ENCODE assay signal across 23 cellular contexts in genomic region chr11:43734256-43734655, GRCh38.
"Had no signal": no experiment of that assay in that cellular context is flagged by ENCODE, and none has a peak within 500 bp of the region (broad histone marks: within the 10 kb centered on the region; RNA-seq: fewer than 3 reads in every experiment).

No MANE protein-coding gene starts in this region.

- H3K27me3 Mint-ChIP-seq: memory B cell, naive B cell had no signal

- H3K4me3 ChIP-seq: coronary artery, dorsolateral prefrontal cortex, esophagus muscularis mucosa, gastroesophageal sphincter, heart left ventricle, hepatocyte, left lung, lower lobe of right lung had no signal

- H2AFZ ChIP-seq: hepatocyte had no signal

- DNase-seq: dermis blood vessel endothelial cell; dorsolateral prefrontal cortex; effector CD4-positive, alpha-beta T cell; effector memory CD4-positive, alpha-beta T cell; foreskin keratinocyte; heart left ventricle; left cardiac atrium; left lung; left ventricle myocardium superior; lower lobe of right lung; mesendoderm; midbrain; naive B cell had no signal

- H3K4me2 ChIP-seq: hepatocyte had no signal

- H3K4me3 Mint-ChIP-seq: memory B cell, naive B cell had no signal

- H3K36me3 ChIP-seq: lower lobe of right lung had no signal

- H3K27ac ChIP-seq: coronary artery, dorsolateral prefrontal cortex, esophagus muscularis mucosa, foreskin keratinocyte, gastroesophageal sphincter, heart left ventricle, hepatocyte, left lung, lower lobe of right lung had no signal

- H3K27me3 ChIP-seq: dorsolateral prefrontal cortex, esophagus muscularis mucosa, foreskin keratinocyte, gastroesophageal sphincter, heart left ventricle, hepatocyte, left lung had no signal

- FAIRE-seq: colon, endothelial cell of umbilical vein, frontal cortex, islet of Langerhans, keratinocyte had no signal

- H3K9me3 ChIP-seq: esophagus muscularis mucosa, gastroesophageal sphincter, heart left ventricle, left lung, lower lobe of right lung had no signal

- H3K27ac Mint-ChIP-seq: memory B cell, naive B cell had no signal
